Comparison of ENCODE assay signal across 8 cellular contexts in the genomic region with DNA sequence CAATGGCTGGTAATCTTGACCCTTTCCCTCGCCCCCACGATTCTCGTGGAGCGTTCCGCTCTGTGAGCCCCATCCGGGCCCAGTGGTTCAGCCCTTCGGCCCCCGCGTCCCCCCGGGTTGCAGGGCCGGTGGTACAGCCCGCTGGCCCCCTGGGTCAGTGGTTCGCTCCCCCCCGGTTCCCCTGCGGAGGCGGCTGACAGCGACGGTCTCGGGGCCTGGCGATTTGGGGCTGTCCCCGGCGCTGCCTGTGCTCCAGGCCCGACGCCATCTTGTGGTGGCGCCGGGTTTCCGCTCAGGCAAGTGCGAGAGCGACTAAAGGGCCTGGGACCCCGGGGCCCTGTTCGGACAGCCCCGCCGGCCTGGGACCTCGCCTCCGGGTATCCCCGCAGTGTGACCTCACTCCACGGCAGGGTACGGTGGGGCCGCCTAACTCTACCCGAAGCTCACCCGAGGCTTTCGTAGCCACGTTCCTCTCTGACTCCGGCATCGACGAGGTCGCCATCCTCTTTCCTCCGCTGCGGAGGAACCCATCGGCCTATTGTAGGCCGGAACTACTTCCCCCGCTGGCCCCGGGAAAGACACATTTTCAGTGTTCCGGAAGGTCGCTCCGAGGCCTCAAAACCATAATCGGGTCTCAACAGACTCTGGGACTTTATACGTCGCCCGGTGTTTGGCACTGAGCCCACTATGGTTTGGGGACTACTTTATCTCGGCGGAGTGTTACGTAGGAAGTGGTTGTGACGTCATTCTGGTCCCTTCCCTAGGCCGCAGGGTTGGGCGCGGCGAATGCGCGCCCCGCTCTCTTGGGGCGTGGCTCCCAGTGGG. TPM values are rescaled to one million over a fixed set of nuclear protein-coding genes. Genes with fewer than 3 reads are reported as not detected.
DNase-seq lines count a peak whose midpoint lies in the region; ATAC-seq, FAIRE-seq and TF ChIP-seq lines count a peak whose summit lies in the region.

A gene with protein sequence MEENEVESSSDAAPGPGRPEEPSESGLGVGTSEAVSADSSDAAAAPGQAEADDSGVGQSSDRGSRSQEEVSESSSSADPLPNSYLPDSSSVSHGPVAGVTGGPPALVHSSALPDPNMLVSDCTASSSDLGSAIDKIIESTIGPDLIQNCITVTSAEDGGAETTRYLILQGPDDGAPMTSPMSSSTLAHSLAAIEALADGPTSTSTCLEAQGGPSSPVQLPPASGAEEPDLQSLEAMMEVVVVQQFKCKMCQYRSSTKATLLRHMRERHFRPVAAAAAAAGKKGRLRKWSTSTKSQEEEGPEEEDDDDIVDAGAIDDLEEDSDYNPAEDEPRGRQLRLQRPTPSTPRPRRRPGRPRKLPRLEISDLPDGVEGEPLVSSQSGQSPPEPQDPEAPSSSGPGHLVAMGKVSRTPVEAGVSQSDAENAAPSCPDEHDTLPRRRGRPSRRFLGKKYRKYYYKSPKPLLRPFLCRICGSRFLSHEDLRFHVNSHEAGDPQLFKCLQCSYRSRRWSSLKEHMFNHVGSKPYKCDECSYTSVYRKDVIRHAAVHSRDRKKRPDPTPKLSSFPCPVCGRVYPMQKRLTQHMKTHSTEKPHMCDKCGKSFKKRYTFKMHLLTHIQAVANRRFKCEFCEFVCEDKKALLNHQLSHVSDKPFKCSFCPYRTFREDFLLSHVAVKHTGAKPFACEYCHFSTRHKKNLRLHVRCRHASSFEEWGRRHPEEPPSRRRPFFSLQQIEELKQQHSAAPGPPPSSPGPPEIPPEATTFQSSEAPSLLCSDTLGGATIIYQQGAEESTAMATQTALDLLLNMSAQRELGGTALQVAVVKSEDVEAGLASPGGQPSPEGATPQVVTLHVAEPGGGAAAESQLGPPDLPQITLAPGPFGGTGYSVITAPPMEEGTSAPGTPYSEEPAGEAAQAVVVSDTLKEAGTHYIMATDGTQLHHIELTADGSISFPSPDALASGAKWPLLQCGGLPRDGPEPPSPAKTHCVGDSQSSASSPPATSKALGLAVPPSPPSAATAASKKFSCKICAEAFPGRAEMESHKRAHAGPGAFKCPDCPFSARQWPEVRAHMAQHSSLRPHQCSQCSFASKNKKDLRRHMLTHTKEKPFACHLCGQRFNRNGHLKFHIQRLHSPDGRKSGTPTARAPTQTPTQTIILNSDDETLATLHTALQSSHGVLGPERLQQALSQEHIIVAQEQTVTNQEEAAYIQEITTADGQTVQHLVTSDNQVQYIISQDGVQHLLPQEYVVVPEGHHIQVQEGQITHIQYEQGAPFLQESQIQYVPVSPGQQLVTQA (N-terminal part only) (minus strand): TSS at position 529 of the 825 bp plus-strand sequence. CDS start 793 bp downstream, outside the sequence.

- TF ChIP-seq EP300 in sigmoid colon (IDR thresholded peaks at IDR 0.05): peak in 1 of 4 donors; percentile 61

- FAIRE-seq in TTC549 (lab: Jason Lieb, UNC): peak; percentile 70

- peak; percentile 79 to 92 (median 86) for TF ChIP-seq POLR2A in body of pancreas (IDR thresholded peaks at IDR 0.05)
- TF ChIP-seq POLR2A in sigmoid colon (IDR thresholded peaks at IDR 0.05): peak; percentile 49 to 62

- H3K4me1 ChIP-seq in body of pancreas (peaks cover 26% of the 10 kb centered on the region), sigmoid colon (peaks cover 0 to 36% (median 25%) of the 10 kb centered on the region in 4 donors)

- TF ChIP-seq CTCF in body of pancreas (IDR thresholded peaks at IDR 0.05): peak in 6 of 7 experiments; percentile 24 to 64 (median 50)
- peak; percentile 18 to 51 (median 38) for TF ChIP-seq CTCF in sigmoid colon (IDR thresholded peaks at IDR 0.05)

- ATAC-seq in GM18520 (IDR thresholded peaks at IDR 0.05; ENCODE audit: unreplicated experiment) (peak; percentile 65), HG03064 (IDR thresholded peaks at IDR 0.05; ENCODE audit: low read depth, unreplicated experiment) (peak; percentile 75), body of pancreas (peak; percentile 90)

- H3K9me3 ChIP-seq in body of pancreas: no peaks in the 10 kb centered on the region
- H3K9me3 ChIP-seq in sigmoid colon: no peaks in the 10 kb centered on the region

- H3K27ac ChIP-seq in body of pancreas: peak within 1 kb of the TSS; percentile 96 to 100 (median 98)
- peak within 1 kb of the TSS; percentile 92 to 99 (median 98) for H3K27ac ChIP-seq in sigmoid colon

- H3K27me3 ChIP-seq in body of pancreas (no peaks in the 10 kb centered on the region), sigmoid colon (no peaks in the 10 kb centered on the region)

- H3K4me3 ChIP-seq in body of pancreas (peak within 1 kb of the TSS; percentile 91 to 98), sigmoid colon (peak within 1 kb of the TSS; percentile 65 to 92 (median 77))

- peak; percentile 89 for DNase-seq in A172 (ENCODE audit: low spot score)
- DNase-seq in NCI-H2107 treated with DMSO at 0.1 percent for 48 hours (lab: John Stamatoyannopoulos, UW; ENCODE audit: unreplicated experiment): peak; percentile 73
- DNase-seq in body of pancreas: peak; percentile 92 to 96 (median 94)
- DNase-seq in iPS DF 19.7 (ENCODE audit: low read depth, low spot score): peak; percentile 61
- peak; percentile 98 for DNase-seq in sigmoid colon

- WGBS in body of pancreas, 2 donors: 0% methylated on average over 28 to 69 of the region's 72 CpGs
- WGBS in sigmoid colon, 2 donors: 0% methylated on average over 72 of the region's 72 CpGs

- H3K36me3 ChIP-seq in body of pancreas (replicated peaks in 1 of 2; ENCODE audit: insufficient read depth in 1 of 2, low read depth in 2 of 2) (peaks cover 6 to 10% of the 10 kb centered on the region in 2 donors), sigmoid colon (peaks cover 20 to 28% (median 26%) of the 10 kb centered on the region in 4 donors)

- intact Hi-C loops in body of pancreas (cut with DNase I) (no loop called here), sigmoid colon (cut with DNase I) (loop anchor here (1.0 to 5.0 kb wide), 4 partner anchors 37 to 140 kb away; a partner anchor contains a TSS)

RNA-seq across cellular contexts. Expression of the gene that starts here (rescaled TPM):
- 11.3 and 11.5 TPM in 2 replicates for total RNA-seq in A172 (2014; rRNA removed; shearing (Covaris generic))
- 10 to 100 TPM; 21.8 to 41.9 TPM for total RNA-seq in body of pancreas
- total RNA-seq in sigmoid colon: 10 to 100 TPM; 12.0 to 24.4 (median 14.9) TPM
- polyA plus RNA-seq in sigmoid colon: 10 to 100 TPM in 1 of 3 donors, 1 to 10 TPM in 2; 5.4 to 17.1 (median 5.5) TPM

Comparison
In these comparisons a context has a peak if more than half of its experiments do, and no peak if none do; other contexts are left out.
1. Peak in every context shown above with its lines: DNase-seq, ATAC-seq, H3K4me3 ChIP-seq and H3K27ac ChIP-seq.